8 cellular contexts compared by ENCODE assay signal in genomic region chr17:82105882-82106696, GRCh38. TPM values are rescaled to one million over a fixed set of nuclear protein-coding genes. Genes with fewer than 3 reads are reported as not detected.
A peak's percentile ranks its signal among the peaks of the same experiment; 100 is the strongest.
DNase-seq lines count a peak whose midpoint lies in the region; ATAC-seq and TF ChIP-seq lines count a peak whose summit lies in the region.

No MANE protein-coding gene starts in this region.

- H4K20me1 ChIP-seq in BLaER1 treated with 17β-estradiol and CSF1 and Interleukin-3, amounts not matched to agents 10 nM and 100 nM: no peaks in the 10 kb centered on the region

- H3K4me1 ChIP-seq in BLaER1 treated with 17β-estradiol and CSF1 and Interleukin-3, amounts not matched to agents 10 nM and 100 nM: peaks cover 51 to 81% (median 74%) of the 10 kb centered on the region in 10 experiments

- no peaks in the 10 kb centered on the region for H3K9me3 ChIP-seq in BLaER1 treated with 17β-estradiol and CSF1 and Interleukin-3, amounts not matched to agents 10 nM and 100 nM (replicated peaks in 1 of 11)

- H3K27me3 ChIP-seq in BLaER1 treated with 17β-estradiol and CSF1 and Interleukin-3, amounts not matched to agents 10 nM and 100 nM: no peaks in the 10 kb centered on the region

- peak; percentile 37 for DNase-seq in activated T-helper 1 cell treated with Interleukin-2 at 50 U/mL for 16 hours (ENCODE audit: low read depth)
- peak; percentile 88 for DNase-seq in germinal center (ENCODE audit: low spot score)
- peak; percentile 66 for DNase-seq in retina
- no peak for DNase-seq in pons (ENCODE audit: low spot score)

- peak overlapping the region; percentile 74 to 89 (median 81) for H3K27ac ChIP-seq in BLaER1 treated with 17β-estradiol and CSF1 and Interleukin-3, amounts not matched to agents 10 nM and 100 nM

- ATAC-seq in GM19043 (IDR thresholded peaks at IDR 0.05; ENCODE audit: low read depth, unreplicated experiment): peak; percentile 84
- ATAC-seq in HG03521 (IDR thresholded peaks at IDR 0.05; ENCODE audit: unreplicated experiment): peak; percentile 76

- 0 out of 22 replicates have a peak, but pooled peaks cover 0 to 4% (median 0%) of the 10 kb centered on the region in 11 experiments for H3K36me3 ChIP-seq in BLaER1 treated with 17β-estradiol and CSF1 and Interleukin-3, amounts not matched to agents 10 nM and 100 nM

- H3K4me3 ChIP-seq in BLaER1 treated with 17β-estradiol and CSF1 and Interleukin-3, amounts not matched to agents 10 nM and 100 nM: peak overlapping the region; percentile 39 to 66 (median 55)

- peak overlapping the region; percentile 64 to 80 (median 77) for H3K9ac ChIP-seq in BLaER1 treated with 17β-estradiol and CSF1 and Interleukin-3, amounts not matched to agents 10 nM and 100 nM

- H3K4me2 ChIP-seq in BLaER1 treated with 17β-estradiol and CSF1 and Interleukin-3, amounts not matched to agents 10 nM and 100 nM: peak overlapping the region; percentile 87 to 99 (median 95)

TF ChIP-seq in PFSK-1, 5 proteins besides CTCF, POLR2A, EP300 and RAD21:
- no peak for TF ChIP-seq REST (IDR thresholded peaks at IDR 0.05; ENCODE audit: insufficient read depth in 1 of 2, low read depth in 2 of 2, low read length in 2 of 2)
- TF ChIP-seq POLR2AphosphoS5 (IDR thresholded peaks at IDR 0.05; ENCODE audit: low read depth, low read length): peak; percentile 58; the same call in 1 of the 2 replicates
TF ChIP-seq in PFSK-1: peak in this region for 1.

RNA-seq across cellular contexts. Expression of gene FASN, which starts 8.1 kb away (rescaled TPM):
- 420 TPM for polyA plus RNA-seq in PFSK-1 (2012; ENCODE audit: insufficient read length, low read depth)

RNA-seq across cellular contexts. Expression of gene DUS1L, which starts 40.5 kb away (rescaled TPM):
- polyA plus RNA-seq in PFSK-1 (2012; ENCODE audit: insufficient read length, low read depth): 273 TPM

RNA-seq across cellular contexts. Expression of gene GPS1, which starts 54.4 kb away (rescaled TPM):
- 422 TPM for polyA plus RNA-seq in PFSK-1 (2012; ENCODE audit: insufficient read length, low read depth)

RNA-seq across cellular contexts. Expression of gene RFNG, which starts 54.5 kb away (rescaled TPM):
- 114 TPM for polyA plus RNA-seq in PFSK-1 (2012; ENCODE audit: insufficient read length, low read depth)
